In genomic region chr7:17408245-17408903, GRCh38 we compare ENCODE assay signal across 11 cellular contexts.
A peak's percentile ranks its signal among the peaks of the same experiment; 100 is the strongest.
DNase-seq lines count a peak whose midpoint lies in the region; ATAC-seq, FAIRE-seq and TF ChIP-seq lines count a peak whose summit lies in the region.
"Had no signal": no experiment of that assay in that cellular context is flagged by ENCODE, and none has a peak within 500 bp of the region (broad histone marks: within the 10 kb centered on the region; RNA-seq: fewer than 3 reads in every experiment).

No MANE protein-coding gene starts in this region.

- no peak for ATAC-seq in GM18861 (IDR thresholded peaks at IDR 0.05; ENCODE audit: unreplicated experiment)

- no peak for DNase-seq in GM19239 (ENCODE audit: insufficient read length, low spot score)
- peak; percentile 60 for DNase-seq in SHP77 treated with DMSO at 0.1 percent for 48 hours (lab: John Stamatoyannopoulos, UW)
- DNase-seq in fibroblast of mammary gland (ENCODE audit: low read depth), result peak; percentile 98
- DNase-seq in retinal pigment epithelial cell (ENCODE audit: low read depth), result peak; percentile 77
- no peak for DNase-seq in hippocampal formation (lab: John Stamatoyannopoulos, UW)
- DNase-seq in activated CD4-positive, alpha-beta T cell treated with anti-CD3 and anti-CD28 coated beads, Interleukin-2, amount 50 U/mL, for 4 hours, result no peak
- DNase-seq in activated effector memory CD4-positive, alpha-beta T cell treated with Interleukin-2 at 50 U/mL for 16 hours, result no peak
- DNase-seq: activated naive CD8-positive, alpha-beta T cell treated with anti-CD3 and anti-CD28 coated beads, Interleukin-2, amount 10 ng/mL, durations not matched to agents 7 days and 5 days; NCI-H2029 treated with DMSO at 0.1 percent for 48 hours had no signal

- FAIRE-seq in GM19239 (lab: Jason Lieb, UNC), result peak; percentile 53

- H3K4me3 ChIP-seq in fibroblast of mammary gland (ENCODE audit: control insufficient read depth, low read depth, low read length) (no peak overlapping the region), retinal pigment epithelial cell (ENCODE audit: low read length) (no peak overlapping the region)
- H3K4me3 ChIP-seq: skin epidermis had no signal

- TF ChIP-seq CTCF in fibroblast of mammary gland (conservative IDR thresholded peaks at IDR 0.05; ENCODE audit: control insufficient read depth, insufficient read depth, low read depth, low read length), result no peak
- no peak for TF ChIP-seq CTCF in retinal pigment epithelial cell (conservative IDR thresholded peaks at IDR 0.05; ENCODE audit: low read depth, low read length)

Comparison
In these comparisons a context has a peak if more than half of its experiments do, and no peak if none do; other contexts are left out.
1. DNase-seq: peak in SHP77 treated with DMSO at 0.1 percent for 48 hours (single experiment), fibroblast of mammary gland (single experiment) and retinal pigment epithelial cell (single experiment); none in GM19239 (single experiment), hippocampal formation (0 of 2), activated CD4-positive, alpha-beta T cell treated with anti-CD3 and anti-CD28 coated beads, Interleukin-2, amount 50 U/mL, for 4 hours (0 of 2) and activated effector memory CD4-positive, alpha-beta T cell treated with Interleukin-2 at 50 U/mL for 16 hours (single experiment).